In the genomic region with DNA sequence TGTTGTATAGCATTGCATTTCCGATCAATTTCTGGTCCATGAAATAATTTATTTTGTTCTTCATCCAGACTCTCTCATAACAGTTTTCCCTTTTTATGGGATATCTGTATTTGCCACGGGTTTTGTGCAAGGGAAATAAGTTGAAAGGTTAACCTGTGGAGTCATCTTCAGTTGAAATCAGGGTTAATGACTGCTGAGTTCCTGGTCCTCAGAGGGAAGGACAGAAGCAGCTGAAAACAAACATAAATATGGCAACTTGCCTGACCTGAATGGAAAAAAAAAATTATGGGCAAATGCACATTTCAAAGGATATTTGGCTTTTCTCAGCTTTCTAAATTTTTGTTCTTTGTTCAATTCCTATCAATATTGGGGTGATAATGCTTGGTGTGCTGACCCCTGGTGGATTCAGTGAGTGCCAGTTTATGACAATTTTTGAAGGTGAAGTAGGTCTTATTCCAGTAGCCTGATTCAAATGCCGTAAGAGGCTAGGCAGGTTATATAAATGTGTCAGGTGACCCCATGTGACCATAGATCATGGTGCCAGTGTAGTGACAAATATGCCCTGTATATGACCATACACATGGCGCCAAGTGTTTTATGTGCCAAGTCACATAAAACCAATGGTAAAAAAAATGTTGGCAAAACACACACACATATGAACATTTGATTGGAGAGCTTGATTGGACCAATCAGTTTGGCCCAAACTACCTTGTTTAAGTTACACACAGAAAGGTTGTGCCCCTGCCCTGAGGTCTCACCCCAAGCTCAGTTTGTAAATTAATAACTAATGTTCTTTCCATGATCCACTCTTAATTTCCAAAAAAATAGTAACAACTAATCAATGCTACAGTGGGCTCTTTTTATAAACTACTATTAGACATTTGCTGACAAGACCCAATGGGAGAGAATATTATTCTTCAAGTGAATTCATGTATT, we compare ENCODE assay signal across 8 cellular contexts. TPM values are rescaled to one million over a fixed set of nuclear protein-coding genes. Genes with fewer than 3 reads are reported as not detected.
DNase-seq lines count a peak whose midpoint lies in the region; ATAC-seq and TF ChIP-seq lines count a peak whose summit lies in the region.

No MANE protein-coding gene starts in this region.

- no peak overlapping the region for H3K27ac Mint-ChIP-seq in stimulated activated naive B cell treated with anti-CD40 and anti-IgM and Interleukin-4, amounts not matched to agents 10 μg/mL and 1 μg/mL and 100 μg/mL, for 72 hours

- no peak overlapping the region for H3K4me3 Mint-ChIP-seq in stimulated activated naive B cell treated with anti-CD40 and anti-IgM and Interleukin-4, amounts not matched to agents 10 μg/mL and 1 μg/mL and 100 μg/mL, for 72 hours

- no peaks in the 10 kb centered on the region for H3K36me3 Mint-ChIP-seq in stimulated activated naive B cell treated with anti-CD40 and anti-IgM and Interleukin-4, amounts not matched to agents 10 μg/mL and 1 μg/mL and 100 μg/mL, for 72 hours

- no peak overlapping the region for H3K27ac ChIP-seq in Peyer's patch

- DNase-seq in AG09309 (ENCODE audit: low read depth), result no peak
- DNase-seq in Peyer's patch, result no peak
- DNase-seq in fibroblast of mammary gland (ENCODE audit: low read depth), result peak; percentile 31
- DNase-seq in stimulated activated naive B cell treated with anti-CD40 and anti-IgM and Interleukin-4, amounts not matched to agents 10 μg/mL and 1 μg/mL and 100 μg/mL, for 72 hours, result no peak
- DNase-seq in stimulated activated CD4-positive, alpha-beta T cell treated with anti-CD3 and anti-CD28 coated beads, Interleukin-2, amount 100 ng/mL, for 48 hours, result no peak
- DNase-seq in NCI-H2107 treated with DMSO at 0.1 percent for 48 hours (lab: John Stamatoyannopoulos, UW; ENCODE audit: unreplicated experiment), result no peak

- ATAC-seq in GM18517 (IDR thresholded peaks at IDR 0.05; ENCODE audit: unreplicated experiment), result peak; percentile 69
- peak; percentile 61 to 64 for ATAC-seq in stimulated activated naive B cell treated with anti-CD40 and anti-IgM and Interleukin-4, amounts not matched to agents 10 μg/mL and 1 μg/mL and 100 μg/mL, for 72 hours (replicated peaks)
- no peak for ATAC-seq in HG03521 (IDR thresholded peaks at IDR 0.05; ENCODE audit: unreplicated experiment)

- H3K27me3 ChIP-seq in Peyer's patch, result no peaks in the 10 kb centered on the region

- H3K9me3 ChIP-seq in Peyer's patch, result no peaks in the 10 kb centered on the region

- H3K4me3 ChIP-seq in AG09309 (ENCODE audit: control insufficient read depth, low read depth, low read length) (no peak overlapping the region), Peyer's patch (no peak overlapping the region), fibroblast of mammary gland (ENCODE audit: control insufficient read depth, low read depth, low read length) (no peak overlapping the region)

- H3K36me3 ChIP-seq in Peyer's patch, result no peaks in the 10 kb centered on the region

- peak; percentile 65 for TF ChIP-seq CTCF in AG09309 (IDR thresholded peaks at IDR 0.05; ENCODE audit: control insufficient read depth, insufficient read depth, low read depth, low read length, missing control alignments)
- peak in 5 of 6 experiments; percentile 43 to 52 (median 47) for TF ChIP-seq CTCF in Peyer's patch (IDR thresholded peaks at IDR 0.05)
- TF ChIP-seq CTCF in fibroblast of mammary gland (conservative IDR thresholded peaks at IDR 0.05; ENCODE audit: control insufficient read depth, insufficient read depth, low read depth, low read length), result peak; percentile 73

- H3K9me3 Mint-ChIP-seq in stimulated activated naive B cell treated with anti-CD40 and anti-IgM and Interleukin-4, amounts not matched to agents 10 μg/mL and 1 μg/mL and 100 μg/mL, for 72 hours, result no peaks in the 10 kb centered on the region

- H3K27me3 Mint-ChIP-seq in stimulated activated naive B cell treated with anti-CD40 and anti-IgM and Interleukin-4, amounts not matched to agents 10 μg/mL and 1 μg/mL and 100 μg/mL, for 72 hours, result peaks cover under 1 to 6% of the 10 kb centered on the region in 2 donors

- no peak for TF ChIP-seq POLR2A in Peyer's patch (IDR thresholded peaks at IDR 0.05)

- no peaks in the 10 kb centered on the region for H3K4me1 Mint-ChIP-seq in stimulated activated naive B cell treated with anti-CD40 and anti-IgM and Interleukin-4, amounts not matched to agents 10 μg/mL and 1 μg/mL and 100 μg/mL, for 72 hours

- no peaks in the 10 kb centered on the region for H3K4me1 ChIP-seq in Peyer's patch

RNA-seq across cellular contexts. Expression of a gene that starts 47.6 kb away (rescaled TPM):
- 1 to 10 TPM in 2 of 4 donors, under 1 TPM in 1, not detected in 1; 0.94 to 5.8 (median 1.0) TPM for total RNA-seq in Peyer's patch
